ENCODE assay signal across 21 cellular contexts in genomic region chr3:9721015-9721697, GRCh38.
A peak's percentile ranks its signal among the peaks of the same experiment; 100 is the strongest.
DNase-seq lines count a peak whose midpoint lies in the region; ATAC-seq and TF ChIP-seq lines count a peak whose summit lies in the region.
"Had no signal": no experiment of that assay in that cellular context is flagged by ENCODE, and none has a peak within 500 bp of the region (broad histone marks: within the 10 kb centered on the region; RNA-seq: fewer than 3 reads in every experiment).

No MANE protein-coding gene starts in this region.

- no peaks in the 10 kb centered on the region for H3K9me3 ChIP-seq in WERI-Rb-1 (ENCODE audit: severe bottlenecking)
- H3K9me3 ChIP-seq: breast epithelium, sigmoid colon, upper lobe of right lung had no signal

- TF ChIP-seq CTCF in WERI-Rb-1 (IDR thresholded peaks at IDR 0.05; ENCODE audit: low read depth, low read length) = peak; percentile 21; the same call in 1 of the 2 replicates

- 0 out of 2 replicates have a peak overlapping the region, but pooled peaks have one; percentile 3 for H3K27ac ChIP-seq in WERI-Rb-1
- H3K27ac ChIP-seq: breast epithelium, coronary artery, sigmoid colon, upper lobe of right lung, VCaP had no signal

- in situ Hi-C loops in ACHN (cut with HindIII; ENCODE audit: low pct_ligation_motif_present, low pct_unique_long_range_greater_than_20kb, low sequenced_read_pairs) = no loop called here

- H3K4me3 ChIP-seq in WERI-Rb-1 (ENCODE audit: low read depth, low read length) = no peak overlapping the region; the same call in 1 of the 2 replicates
- H3K4me3 ChIP-seq: breast epithelium, coronary artery, sigmoid colon, upper lobe of right lung had no signal

- CTCF ChIA-PET in HEK293T (lab: Yijun Ruan, JAX) = no interaction called here

- no peaks in the 10 kb centered on the region for H3K27me3 ChIP-seq in WERI-Rb-1 (ENCODE audit: insufficient read depth, low read depth, severe bottlenecking)
- H3K27me3 ChIP-seq: breast epithelium, sigmoid colon, upper lobe of right lung had no signal

- no peaks in the 10 kb centered on the region for H3K36me3 ChIP-seq in WERI-Rb-1
- H3K36me3 ChIP-seq: breast epithelium, sigmoid colon, upper lobe of right lung had no signal

- POLR2A ChIA-PET in HEK293T (lab: Yijun Ruan, JAX) = interaction anchor here (1.5 to 1.9 kb wide), 2 partner anchors 10 to 28 kb away, joined by 3 to 7 read pairs; partner anchors contain the start of genes BRPF1 and OGG1

- ATAC-seq in HG03280 (IDR thresholded peaks at IDR 0.05; ENCODE audit: unreplicated experiment) (no peak), GM21390 (IDR thresholded peaks at IDR 0.05; ENCODE audit: unreplicated experiment) (no peak), GM18870 (IDR thresholded peaks at IDR 0.05; ENCODE audit: unreplicated experiment) (no peak)
- ATAC-seq: left lobe of liver; natural killer cell treated with Interleukin-12 subunit alpha and Interleukin-12 subunit beta and Interleukin-15 and Interleukin-18, amount 100 ng/mL, for 72 hours; upper lobe of right lung had no signal

- DNase-seq in ACHN (peak; percentile 42), HEK293T (ENCODE audit: extremely low spot score) (no peak), WERI-Rb-1 (peak; percentile 41), kidney glomerular epithelial cell (lab: John Stamatoyannopoulos, UW) (peak; percentile 19), SKM-1 treated with dmso at 0.1 percent for 144 hours (lab: John Stamatoyannopoulos, UW; ENCODE audit: unreplicated experiment) (no peak)
- DNase-seq: activated CD4-positive, alpha-beta T cell treated with anti-CD3 and anti-CD28 coated beads, Interleukin-2, amount 50 U/mL, for 4 hours; activated effector memory CD4-positive, alpha-beta T cell treated with anti-CD3 and anti-CD28 coated beads, Interleukin-2, amount 50 U/mL, for 16 hours; NCI-H1930; NK-92 treated with Interleukin-12 subunit alpha and Interleukin-12 subunit beta, amount 100 ng/mL, for 24 hours; sigmoid colon; substantia nigra; T-helper 2 cell; upper lobe of right lung had no signal

TF ChIP-seq in HEK293T, 16 proteins besides CTCF, POLR2A, EP300 and RAD21:
- peak; percentile 18; the same call in 1 of the 2 replicates for TF ChIP-seq PKNOX1 (IDR thresholded peaks at IDR 0.05)
- TF ChIP-seq SUZ12 (IDR thresholded peaks at IDR 0.05) = no peak
- no peak for TF ChIP-seq NFRKB (IDR thresholded peaks at IDR 0.05)
- no peak for TF ChIP-seq CTBP1 (IDR thresholded peaks at IDR 0.05; ENCODE audit: borderline replicate concordance)
- no peak for TF ChIP-seq ARNT (IDR thresholded peaks at IDR 0.05)
- TF ChIP-seq TARDBP (IDR thresholded peaks at IDR 0.05) = no peak
- no peak for TF ChIP-seq FOXA1 (IDR thresholded peaks at IDR 0.05)
- TF ChIP-seq SP1 (IDR thresholded peaks at IDR 0.05) = no peak
TF ChIP-seq in HEK293T: peak in this region for 1.

Comparison
In these comparisons a context has a peak if more than half of its experiments do, and no peak if none do; other contexts are left out.
1. DNase-seq: peak in ACHN (single experiment), WERI-Rb-1 (single experiment) and kidney glomerular epithelial cell (single experiment); none in HEK293T (single experiment) and SKM-1 treated with dmso at 0.1 percent for 144 hours (single experiment).